ENCODE assay signal across 1 cellular context in the genomic region with DNA sequence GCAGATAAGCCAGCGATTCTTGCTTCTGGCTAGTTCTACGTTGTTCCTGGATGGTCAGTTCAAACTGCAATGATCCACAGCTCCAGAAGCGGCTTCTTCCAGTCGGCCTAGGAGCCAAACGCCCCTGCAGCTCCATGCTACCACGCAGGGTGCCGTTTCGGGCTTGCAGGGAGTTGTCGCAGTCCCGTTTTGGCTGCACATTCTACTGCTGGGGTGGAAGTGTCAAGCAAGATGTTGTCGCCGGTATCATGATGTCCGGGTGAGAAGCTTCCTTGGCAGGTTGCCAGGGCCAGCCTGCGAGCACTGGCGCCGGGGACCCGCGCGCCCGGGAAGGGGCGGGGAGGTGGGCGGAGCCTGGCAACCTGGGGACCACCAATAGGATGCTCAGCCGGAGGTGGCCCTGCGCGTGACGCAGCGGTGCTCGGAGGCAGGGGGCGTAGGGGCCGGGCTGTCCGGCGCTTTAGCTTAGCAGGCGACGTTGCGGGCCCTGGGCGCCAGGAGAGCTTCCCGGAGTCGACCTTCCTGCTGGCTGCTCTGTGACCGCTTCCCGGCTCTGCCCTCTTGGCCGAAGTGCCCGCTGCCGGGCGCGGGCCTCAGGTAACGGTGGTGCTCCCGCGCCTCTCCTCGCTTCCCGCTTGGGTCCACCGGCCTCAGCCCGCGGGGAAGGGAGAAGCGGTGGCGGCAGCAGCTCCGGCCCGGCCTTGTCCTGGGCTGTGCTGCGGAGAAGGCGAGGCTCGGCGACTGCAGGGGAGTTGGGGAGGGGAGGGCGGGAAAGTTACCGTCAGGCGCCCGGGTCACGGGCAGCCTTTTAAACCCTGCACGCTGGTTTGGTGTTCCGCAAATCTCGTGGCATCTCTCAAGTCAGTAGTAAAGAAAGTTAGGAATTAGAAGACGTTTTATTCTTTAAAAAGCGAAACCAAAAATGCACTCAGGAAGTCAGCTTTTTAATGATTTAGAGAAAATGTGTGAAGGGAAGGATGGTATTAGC.
TF ChIP-seq lines count a peak whose summit lies in the region.

A gene (plus strand): TSS at position 458 of the 988 bp plus-strand sequence. CDS start 8,888 bp downstream, outside the sequence.

TF ChIP-seq in K562, 482 proteins besides CTCF, POLR2A, EP300 and RAD21 (continued from another document and continues in another):
- TF ChIP-seq, protein P1, sequence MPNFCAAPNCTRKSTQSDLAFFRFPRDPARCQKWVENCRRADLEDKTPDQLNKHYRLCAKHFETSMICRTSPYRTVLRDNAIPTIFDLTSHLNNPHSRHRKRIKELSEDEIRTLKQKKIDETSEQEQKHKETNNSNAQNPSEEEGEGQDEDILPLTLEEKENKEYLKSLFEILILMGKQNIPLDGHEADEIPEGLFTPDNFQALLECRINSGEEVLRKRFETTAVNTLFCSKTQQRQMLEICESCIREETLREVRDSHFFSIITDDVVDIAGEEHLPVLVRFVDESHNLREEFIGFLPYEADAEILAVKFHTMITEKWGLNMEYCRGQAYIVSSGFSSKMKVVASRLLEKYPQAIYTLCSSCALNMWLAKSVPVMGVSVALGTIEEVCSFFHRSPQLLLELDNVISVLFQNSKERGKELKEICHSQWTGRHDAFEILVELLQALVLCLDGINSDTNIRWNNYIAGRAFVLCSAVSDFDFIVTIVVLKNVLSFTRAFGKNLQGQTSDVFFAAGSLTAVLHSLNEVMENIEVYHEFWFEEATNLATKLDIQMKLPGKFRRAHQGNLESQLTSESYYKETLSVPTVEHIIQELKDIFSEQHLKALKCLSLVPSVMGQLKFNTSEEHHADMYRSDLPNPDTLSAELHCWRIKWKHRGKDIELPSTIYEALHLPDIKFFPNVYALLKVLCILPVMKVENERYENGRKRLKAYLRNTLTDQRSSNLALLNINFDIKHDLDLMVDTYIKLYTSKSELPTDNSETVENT (CRISPR knock-in tag; IDR thresholded peaks at IDR 0.05): peak; percentile 73
- peak; percentile 70 for TF ChIP-seq TAF1 (IDR thresholded peaks at IDR 0.05; ENCODE audit: control insufficient read depth, extremely low read depth, insufficient read depth, low read length, severe bottlenecking)
- TF ChIP-seq, protein P2, sequence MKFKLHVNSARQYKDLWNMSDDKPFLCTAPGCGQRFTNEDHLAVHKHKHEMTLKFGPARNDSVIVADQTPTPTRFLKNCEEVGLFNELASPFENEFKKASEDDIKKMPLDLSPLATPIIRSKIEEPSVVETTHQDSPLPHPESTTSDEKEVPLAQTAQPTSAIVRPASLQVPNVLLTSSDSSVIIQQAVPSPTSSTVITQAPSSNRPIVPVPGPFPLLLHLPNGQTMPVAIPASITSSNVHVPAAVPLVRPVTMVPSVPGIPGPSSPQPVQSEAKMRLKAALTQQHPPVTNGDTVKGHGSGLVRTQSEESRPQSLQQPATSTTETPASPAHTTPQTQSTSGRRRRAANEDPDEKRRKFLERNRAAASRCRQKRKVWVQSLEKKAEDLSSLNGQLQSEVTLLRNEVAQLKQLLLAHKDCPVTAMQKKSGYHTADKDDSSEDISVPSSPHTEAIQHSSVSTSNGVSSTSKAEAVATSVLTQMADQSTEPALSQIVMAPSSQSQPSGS (CRISPR knock-in tag; IDR thresholded peaks at IDR 0.05): no peak
- TF ChIP-seq ZNF57 (CRISPR knock-in tag; IDR thresholded peaks at IDR 0.05): no peak
- peak; percentile 72 for TF ChIP-seq GTF2E2 (tag; IDR thresholded peaks at IDR 0.05)
- 0 out of 2 replicates have a peak, but pooled peaks have one; percentile 16 for TF ChIP-seq CHD2 (IDR thresholded peaks at IDR 0.05; ENCODE audit: low read depth, low read length)
- TF ChIP-seq FUS (optimal IDR thresholded peaks at IDR 0.05; ENCODE audit: low read depth, low read length): peak; percentile 66
- peak; percentile 80 for TF ChIP-seq CXXC5 (CRISPR knock-in tag; IDR thresholded peaks at IDR 0.05)
- peak; percentile 39; the same call in 1 of the 2 replicates for TF ChIP-seq C11orf30 (IDR thresholded peaks at IDR 0.05; ENCODE audit: low read depth)
- TF ChIP-seq ZC3H11A (IDR thresholded peaks at IDR 0.05; ENCODE audit: low read depth, low read length): no peak
- TF ChIP-seq RUNX1 (IDR thresholded peaks at IDR 0.05; ENCODE audit: low read depth): no peak
- peak; percentile 100 for TF ChIP-seq NFIC (IDR thresholded peaks at IDR 0.05)
- TF ChIP-seq, protein P3, sequence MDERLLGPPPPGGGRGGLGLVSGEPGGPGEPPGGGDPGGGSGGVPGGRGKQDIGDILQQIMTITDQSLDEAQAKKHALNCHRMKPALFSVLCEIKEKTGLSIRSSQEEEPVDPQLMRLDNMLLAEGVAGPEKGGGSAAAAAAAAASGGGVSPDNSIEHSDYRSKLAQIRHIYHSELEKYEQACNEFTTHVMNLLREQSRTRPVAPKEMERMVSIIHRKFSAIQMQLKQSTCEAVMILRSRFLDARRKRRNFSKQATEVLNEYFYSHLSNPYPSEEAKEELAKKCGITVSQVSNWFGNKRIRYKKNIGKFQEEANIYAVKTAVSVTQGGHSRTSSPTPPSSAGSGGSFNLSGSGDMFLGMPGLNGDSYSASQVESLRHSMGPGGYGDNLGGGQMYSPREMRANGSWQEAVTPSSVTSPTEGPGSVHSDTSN (CRISPR knock-in tag; IDR thresholded peaks at IDR 0.05; ENCODE audit: low read depth): no peak
- TF ChIP-seq, protein P3 (tag; conservative IDR thresholded peaks at IDR 0.05; ENCODE audit: low read depth): no peak
- TF ChIP-seq CBFA2T2 (conservative IDR thresholded peaks at IDR 0.05): no peak
- TF ChIP-seq, protein P4, sequence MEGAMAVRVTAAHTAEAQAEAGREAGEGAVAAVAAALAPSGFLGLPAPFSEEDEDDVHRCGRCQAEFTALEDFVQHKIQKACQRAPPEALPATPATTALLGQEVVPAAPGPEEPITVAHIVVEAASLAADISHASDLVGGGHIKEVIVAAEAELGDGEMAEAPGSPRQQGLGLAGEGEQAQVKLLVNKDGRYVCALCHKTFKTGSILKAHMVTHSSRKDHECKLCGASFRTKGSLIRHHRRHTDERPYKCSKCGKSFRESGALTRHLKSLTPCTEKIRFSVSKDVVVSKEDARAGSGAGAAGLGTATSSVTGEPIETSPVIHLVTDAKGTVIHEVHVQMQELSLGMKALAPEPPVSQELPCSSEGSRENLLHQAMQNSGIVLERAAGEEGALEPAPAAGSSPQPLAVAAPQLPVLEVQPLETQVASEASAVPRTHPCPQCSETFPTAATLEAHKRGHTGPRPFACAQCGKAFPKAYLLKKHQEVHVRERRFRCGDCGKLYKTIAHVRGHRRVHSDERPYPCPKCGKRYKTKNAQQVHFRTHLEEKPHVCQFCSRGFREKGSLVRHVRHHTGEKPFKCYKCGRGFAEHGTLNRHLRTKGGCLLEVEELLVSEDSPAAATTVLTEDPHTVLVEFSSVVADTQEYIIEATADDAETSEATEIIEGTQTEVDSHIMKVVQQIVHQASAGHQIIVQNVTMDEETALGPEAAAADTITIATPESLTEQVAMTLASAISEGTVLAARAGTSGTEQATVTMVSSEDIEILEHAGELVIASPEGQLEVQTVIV (CRISPR knock-in tag; IDR thresholded peaks at IDR 0.05; ENCODE audit: borderline replicate concordance): no peak
- TF ChIP-seq POLR2H (tag; IDR thresholded peaks at IDR 0.05; ENCODE audit: low read depth): no peak
- TF ChIP-seq, protein P5, sequence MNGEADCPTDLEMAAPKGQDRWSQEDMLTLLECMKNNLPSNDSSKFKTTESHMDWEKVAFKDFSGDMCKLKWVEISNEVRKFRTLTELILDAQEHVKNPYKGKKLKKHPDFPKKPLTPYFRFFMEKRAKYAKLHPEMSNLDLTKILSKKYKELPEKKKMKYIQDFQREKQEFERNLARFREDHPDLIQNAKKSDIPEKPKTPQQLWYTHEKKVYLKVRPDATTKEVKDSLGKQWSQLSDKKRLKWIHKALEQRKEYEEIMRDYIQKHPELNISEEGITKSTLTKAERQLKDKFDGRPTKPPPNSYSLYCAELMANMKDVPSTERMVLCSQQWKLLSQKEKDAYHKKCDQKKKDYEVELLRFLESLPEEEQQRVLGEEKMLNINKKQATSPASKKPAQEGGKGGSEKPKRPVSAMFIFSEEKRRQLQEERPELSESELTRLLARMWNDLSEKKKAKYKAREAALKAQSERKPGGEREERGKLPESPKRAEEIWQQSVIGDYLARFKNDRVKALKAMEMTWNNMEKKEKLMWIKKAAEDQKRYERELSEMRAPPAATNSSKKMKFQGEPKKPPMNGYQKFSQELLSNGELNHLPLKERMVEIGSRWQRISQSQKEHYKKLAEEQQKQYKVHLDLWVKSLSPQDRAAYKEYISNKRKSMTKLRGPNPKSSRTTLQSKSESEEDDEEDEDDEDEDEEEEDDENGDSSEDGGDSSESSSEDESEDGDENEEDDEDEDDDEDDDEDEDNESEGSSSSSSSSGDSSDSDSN (IDR thresholded peaks at IDR 0.05; ENCODE audit: borderline replicate concordance in 1 of 2, low read depth in 2 of 2, low read length in 2 of 2): peak; percentile 94 to 98; a peak in 3 of 4 replicates
- TF ChIP-seq CBX5 (IDR thresholded peaks at IDR 0.05; ENCODE audit: borderline replicate concordance, low read depth): no peak; the same call in 1 of the 2 replicates
- TF ChIP-seq KDM4B (IDR thresholded peaks at IDR 0.05; ENCODE audit: borderline replicate concordance in 2 of 2, low read depth in 1 of 2): 0 out of 4 replicates have a peak, but pooled peaks of 1 of the 2 experiments have one; percentile 37
- TF ChIP-seq CHD1 (IDR thresholded peaks at IDR 0.05; ENCODE audit: low read length): peak; percentile 51
- TF ChIP-seq KLF13 (tag; IDR thresholded peaks at IDR 0.05; ENCODE audit: borderline replicate concordance, low read depth): peak; percentile 98
- TF ChIP-seq HNRNPUL1 (IDR thresholded peaks at IDR 0.05; ENCODE audit: low read length): no peak
- no peak for TF ChIP-seq BRF1 (IDR thresholded peaks at IDR 0.05; ENCODE audit: borderline replicate concordance, extremely low read depth, insufficient read length)
- no peak for TF ChIP-seq ZNF175 (CRISPR knock-in tag; IDR thresholded peaks at IDR 0.05; ENCODE audit: low read depth)
- TF ChIP-seq ZNF436 (CRISPR knock-in tag; IDR thresholded peaks at IDR 0.05): no peak
- TF ChIP-seq, protein P6, sequence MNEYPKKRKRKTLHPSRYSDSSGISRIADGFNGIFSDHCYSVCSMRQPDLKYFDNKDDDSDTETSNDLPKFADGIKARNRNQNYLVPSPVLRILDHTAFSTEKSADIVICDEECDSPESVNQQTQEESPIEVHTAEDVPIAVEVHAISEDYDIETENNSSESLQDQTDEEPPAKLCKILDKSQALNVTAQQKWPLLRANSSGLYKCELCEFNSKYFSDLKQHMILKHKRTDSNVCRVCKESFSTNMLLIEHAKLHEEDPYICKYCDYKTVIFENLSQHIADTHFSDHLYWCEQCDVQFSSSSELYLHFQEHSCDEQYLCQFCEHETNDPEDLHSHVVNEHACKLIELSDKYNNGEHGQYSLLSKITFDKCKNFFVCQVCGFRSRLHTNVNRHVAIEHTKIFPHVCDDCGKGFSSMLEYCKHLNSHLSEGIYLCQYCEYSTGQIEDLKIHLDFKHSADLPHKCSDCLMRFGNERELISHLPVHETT (CRISPR knock-in tag; conservative IDR thresholded peaks at IDR 0.05 in 1 of 2, IDR thresholded peaks at IDR 0.05 in 1 of 2): 0 out of 4 replicates have a peak, but pooled peaks of 1 of the 2 experiments have one; percentile 23
- no peak for TF ChIP-seq HNRNPK (IDR thresholded peaks at IDR 0.05; ENCODE audit: low read depth, low read length, poor library complexity, severe bottlenecking)
- no peak for TF ChIP-seq ZSCAN29 (IDR thresholded peaks at IDR 0.05)
- no peak for TF ChIP-seq HEY1 (CRISPR knock-in tag; IDR thresholded peaks at IDR 0.05; ENCODE audit: borderline replicate concordance)
- no peak for TF ChIP-seq ZBTB17 (CRISPR knock-in tag; IDR thresholded peaks at IDR 0.05)
- no peak for TF ChIP-seq BRD4 (IDR thresholded peaks at IDR 0.05)
- peak; percentile 63; the same call in 1 of the 2 replicates for TF ChIP-seq DPF2 (IDR thresholded peaks at IDR 0.05)
- TF ChIP-seq L3MBTL2 (IDR thresholded peaks at IDR 0.05): peak; percentile 88
- no peak for TF ChIP-seq ZNF780A (CRISPR knock-in tag; IDR thresholded peaks at IDR 0.05)
- no peak for TF ChIP-seq RFX5 (IDR thresholded peaks at IDR 0.05; ENCODE audit: low read depth, low read length)
- peak; percentile 57 for TF ChIP-seq RBM22 (IDR thresholded peaks at IDR 0.05; ENCODE audit: low read depth, low read length, poor library complexity, severe bottlenecking)
- TF ChIP-seq ZZZ3 (IDR thresholded peaks at IDR 0.05): no peak
- no peak for TF ChIP-seq MAFG (tag; conservative IDR thresholded peaks at IDR 0.05)
- 0 out of 2 replicates have a peak, but pooled peaks have one; percentile 18 for TF ChIP-seq TRIM28 (IDR thresholded peaks at IDR 0.05)
- TF ChIP-seq, protein P7, sequence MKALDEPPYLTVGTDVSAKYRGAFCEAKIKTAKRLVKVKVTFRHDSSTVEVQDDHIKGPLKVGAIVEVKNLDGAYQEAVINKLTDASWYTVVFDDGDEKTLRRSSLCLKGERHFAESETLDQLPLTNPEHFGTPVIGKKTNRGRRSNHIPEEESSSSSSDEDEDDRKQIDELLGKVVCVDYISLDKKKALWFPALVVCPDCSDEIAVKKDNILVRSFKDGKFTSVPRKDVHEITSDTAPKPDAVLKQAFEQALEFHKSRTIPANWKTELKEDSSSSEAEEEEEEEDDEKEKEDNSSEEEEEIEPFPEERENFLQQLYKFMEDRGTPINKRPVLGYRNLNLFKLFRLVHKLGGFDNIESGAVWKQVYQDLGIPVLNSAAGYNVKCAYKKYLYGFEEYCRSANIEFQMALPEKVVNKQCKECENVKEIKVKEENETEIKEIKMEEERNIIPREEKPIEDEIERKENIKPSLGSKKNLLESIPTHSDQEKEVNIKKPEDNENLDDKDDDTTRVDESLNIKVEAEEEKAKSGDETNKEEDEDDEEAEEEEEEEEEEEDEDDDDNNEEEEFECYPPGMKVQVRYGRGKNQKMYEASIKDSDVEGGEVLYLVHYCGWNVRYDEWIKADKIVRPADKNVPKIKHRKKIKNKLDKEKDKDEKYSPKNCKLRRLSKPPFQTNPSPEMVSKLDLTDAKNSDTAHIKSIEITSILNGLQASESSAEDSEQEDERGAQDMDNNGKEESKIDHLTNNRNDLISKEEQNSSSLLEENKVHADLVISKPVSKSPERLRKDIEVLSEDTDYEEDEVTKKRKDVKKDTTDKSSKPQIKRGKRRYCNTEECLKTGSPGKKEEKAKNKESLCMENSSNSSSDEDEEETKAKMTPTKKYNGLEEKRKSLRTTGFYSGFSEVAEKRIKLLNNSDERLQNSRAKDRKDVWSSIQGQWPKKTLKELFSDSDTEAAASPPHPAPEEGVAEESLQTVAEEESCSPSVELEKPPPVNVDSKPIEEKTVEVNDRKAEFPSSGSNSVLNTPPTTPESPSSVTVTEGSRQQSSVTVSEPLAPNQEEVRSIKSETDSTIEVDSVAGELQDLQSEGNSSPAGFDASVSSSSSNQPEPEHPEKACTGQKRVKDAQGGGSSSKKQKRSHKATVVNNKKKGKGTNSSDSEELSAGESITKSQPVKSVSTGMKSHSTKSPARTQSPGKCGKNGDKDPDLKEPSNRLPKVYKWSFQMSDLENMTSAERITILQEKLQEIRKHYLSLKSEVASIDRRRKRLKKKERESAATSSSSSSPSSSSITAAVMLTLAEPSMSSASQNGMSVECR (CRISPR knock-in tag; IDR thresholded peaks at IDR 0.05): peak; percentile 25; the same call in 1 of the 2 replicates
- peak; percentile 79 for TF ChIP-seq PCBP1 (IDR thresholded peaks at IDR 0.05; ENCODE audit: low read depth, low read length, poor library complexity, severe bottlenecking)
- peak; percentile 72; the same call in 1 of the 2 replicates for TF ChIP-seq KLF1 (tag; IDR thresholded peaks at IDR 0.05)
- no peak for TF ChIP-seq TBL1XR1 (IDR thresholded peaks at IDR 0.05; ENCODE audit: low read length in 2 of 2)
